ENCODE assay signal across 11 cellular contexts in the genomic region with DNA sequence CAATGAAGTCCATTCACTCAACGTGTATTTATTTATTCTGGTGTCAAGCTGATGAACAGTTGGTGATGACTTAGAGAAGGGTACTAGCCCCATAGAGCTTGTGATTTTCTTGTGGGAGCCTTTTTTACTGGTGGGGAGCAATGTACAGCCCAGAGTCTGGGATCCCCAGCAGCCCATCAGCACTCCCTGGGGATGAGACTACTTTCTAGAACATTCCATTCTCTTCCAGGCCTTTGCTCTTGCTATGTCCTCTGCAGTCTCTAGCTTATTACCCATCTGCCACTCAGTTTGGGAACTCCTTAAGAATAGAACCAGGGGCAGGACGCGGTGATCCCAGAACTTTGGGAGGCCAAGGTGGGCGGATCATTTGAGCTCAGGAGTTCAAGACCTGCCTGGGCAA. TPM values are rescaled to one million over a fixed set of nuclear protein-coding genes. Genes with fewer than 3 reads are reported as not detected.
DNase-seq lines count a peak whose midpoint lies in the region; ATAC-seq and TF ChIP-seq lines count a peak whose summit lies in the region.
"Had no signal": no experiment of that assay in that cellular context is flagged by ENCODE, and none has a peak within 500 bp of the region (broad histone marks: within the 10 kb centered on the region; RNA-seq: fewer than 3 reads in every experiment).

No MANE protein-coding gene starts in this region.

- H3K36me3 Mint-ChIP-seq in activated CD4-positive, alpha-beta T cell treated with anti-CD3 and anti-CD28 coated beads, Interleukin-2, amount 10 ng/mL, durations not matched to agents 7 days and 5 days (ENCODE audit: low read depth): peaks cover 67% of the 10 kb centered on the region
- peaks cover 54% of the 10 kb centered on the region for H3K36me3 Mint-ChIP-seq in endothelial cell (ENCODE audit: low read depth, unreplicated experiment)

- H3K27me3 Mint-ChIP-seq in activated CD4-positive, alpha-beta T cell treated with anti-CD3 and anti-CD28 coated beads, Interleukin-2, amount 10 ng/mL, durations not matched to agents 7 days and 5 days: no peaks in the 10 kb centered on the region
- H3K27me3 Mint-ChIP-seq in endothelial cell (ENCODE audit: unreplicated experiment): peaks cover 9% of the 10 kb centered on the region

- POLR2A ChIA-PET in activated CD4-positive, alpha-beta T cell treated with anti-CD3 and anti-CD28 coated beads, Interleukin-2, amount 10 ng/mL, durations not matched to agents 7 days and 5 days (lab: Charles Lee): no interaction called here

- no peak for DNase-seq in activated CD4-positive, alpha-beta T cell treated with anti-CD3 and anti-CD28 coated beads, Interleukin-2, amount 10 ng/mL, durations not matched to agents 7 days and 5 days
- no peak for DNase-seq in activated CD4-positive, alpha-beta T cell treated with anti-CD3 and anti-CD28 coated beads for 4 hours
- DNase-seq in LHCN-M2 (ENCODE audit: low read depth): peak; percentile 31
- DNase-seq in endothelial cell (ENCODE audit: low spot score): no peak
- DNase-seq in sciatic nerve (ENCODE audit: low spot score): no peak
- DNase-seq in DMS53 (lab: John Stamatoyannopoulos, UW): no peak
- DNase-seq: activated gamma-delta T cell; DMS79 treated with DMSO at 0.1 percent for 48 hours; stimulated activated CD4-positive, alpha-beta T cell treated with anti-CD3 and anti-CD28 coated beads, Interleukin-4, amount 100 ng/mL, for 24 hours had no signal

- CTCF ChIA-PET in activated CD4-positive, alpha-beta T cell treated with anti-CD3 and anti-CD28 coated beads, Interleukin-2, amount 10 ng/mL, durations not matched to agents 7 days and 5 days (lab: Charles Lee): interaction anchor here (1.4 to 4.7 kb wide), 3 partner anchors 10 to 24 kb away, joined by 3 to 30 read pairs (median 4); no protein-coding TSS in a partner anchor

- ATAC-seq in sciatic nerve: peak; percentile 4
- no peak for ATAC-seq in esophagus mucosa
- no peak for ATAC-seq in HG03135 (IDR thresholded peaks at IDR 0.05; ENCODE audit: unreplicated experiment)

- no peaks in the 10 kb centered on the region for H3K9me3 Mint-ChIP-seq in activated CD4-positive, alpha-beta T cell treated with anti-CD3 and anti-CD28 coated beads, Interleukin-2, amount 10 ng/mL, durations not matched to agents 7 days and 5 days
- H3K9me3 Mint-ChIP-seq in endothelial cell (ENCODE audit: unreplicated experiment): no peaks in the 10 kb centered on the region

- H3K27ac Mint-ChIP-seq in activated CD4-positive, alpha-beta T cell treated with anti-CD3 and anti-CD28 coated beads, Interleukin-2, amount 10 ng/mL, durations not matched to agents 7 days and 5 days: peak overlapping the region; percentile 83
- H3K27ac Mint-ChIP-seq in endothelial cell (ENCODE audit: unreplicated experiment): no peak overlapping the region

- intact Hi-C loops in sciatic nerve (cut with DNase I): no loop called here

- H3K4me1 Mint-ChIP-seq in activated CD4-positive, alpha-beta T cell treated with anti-CD3 and anti-CD28 coated beads, Interleukin-2, amount 10 ng/mL, durations not matched to agents 7 days and 5 days: peaks cover 95% of the 10 kb centered on the region
- peaks cover 62% of the 10 kb centered on the region for H3K4me1 Mint-ChIP-seq in endothelial cell (ENCODE audit: unreplicated experiment)

- TF ChIP-seq CTCF in endothelial cell (IDR thresholded peaks at IDR 0.05; ENCODE audit: unreplicated experiment): no peak

- H3K4me3 Mint-ChIP-seq in activated CD4-positive, alpha-beta T cell treated with anti-CD3 and anti-CD28 coated beads, Interleukin-2, amount 10 ng/mL, durations not matched to agents 7 days and 5 days: no peak overlapping the region
- H3K4me3 Mint-ChIP-seq in endothelial cell (ENCODE audit: unreplicated experiment): peak overlapping the region; percentile 67

RNA-seq across cellular contexts. Expression of gene SLC2A1, which starts 11.5 kb away (rescaled TPM):
- total RNA-seq in activated CD4-positive, alpha-beta T cell treated with anti-CD3 and anti-CD28 coated beads, Interleukin-2, amount 10 ng/mL, durations not matched to agents 7 days and 5 days: 100 to 1,000 TPM in 1 of 2 experiments, 10 to 100 TPM in 1; 98.0 to 109 TPM
- total RNA-seq in LHCN-M2 (2014; rRNA removed) (244 and 317 TPM in 2 replicates), endothelial cell (ENCODE audit: unreplicated experiment) (511 TPM), sciatic nerve (968 TPM), esophagus mucosa (243 TPM)
- 157 TPM for polyA plus RNA-seq in LHCN-M2 (2012)
